9 cellular contexts compared by ENCODE assay signal in the genomic region with DNA sequence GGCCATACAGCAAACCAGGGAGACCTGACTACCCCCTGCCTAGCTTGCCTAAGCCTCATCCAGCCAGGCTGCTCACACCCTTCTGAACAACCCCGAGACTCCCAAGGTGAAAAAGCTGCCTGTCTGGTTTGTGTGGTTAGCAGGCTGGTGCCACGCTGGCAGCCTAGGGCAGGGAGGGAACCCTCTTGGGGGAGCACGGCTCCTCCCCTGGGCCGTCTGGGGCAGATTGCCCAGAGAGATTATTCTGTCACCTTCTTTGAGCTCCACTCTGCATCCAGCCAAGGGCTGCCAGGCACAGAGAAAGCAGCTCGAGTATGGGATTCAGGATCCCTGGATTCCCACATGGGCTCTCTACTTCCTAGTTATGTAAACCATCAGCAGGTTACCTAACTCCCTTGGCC. TPM values are rescaled to one million over a fixed set of nuclear protein-coding genes. Genes with fewer than 3 reads are reported as not detected.
DNase-seq lines count a peak whose midpoint lies in the region; ATAC-seq and TF ChIP-seq lines count a peak whose summit lies in the region.
"Had no signal": no experiment of that assay in that cellular context is flagged by ENCODE, and none has a peak within 500 bp of the region (broad histone marks: within the 10 kb centered on the region; RNA-seq: fewer than 3 reads in every experiment).

No MANE protein-coding gene starts in this region.

- POLR2A ChIA-PET in MCF 10A (lab: Yijun Ruan, JAX), result interaction anchor here (0.6 to 1.3 kb wide), 2 partner anchors 48 to 380 kb away, joined by 3 to 4 read pairs; no protein-coding TSS in a partner anchor
- POLR2A ChIA-PET in naive thymus-derived CD8-positive, alpha-beta T cell (lab: Charles Lee), result interaction anchor here (0.6 kb wide), 1 partner anchor 148 kb away, joined by 3 read pairs; no protein-coding TSS in a partner anchor

- no peak overlapping the region for H3K4me3 Mint-ChIP-seq in MCF 10A (ENCODE audit: unreplicated experiment)
- peak overlapping the region in 3 of 10 donors; percentile 19 to 43 (median 31) for H3K4me3 Mint-ChIP-seq in naive thymus-derived CD8-positive, alpha-beta T cell
- H3K4me3 Mint-ChIP-seq: stimulated activated naive B cell treated with anti-CD40 and anti-IgM and Interleukin-4, amounts not matched to agents 10 μg/mL and 1 μg/mL and 100 μg/mL, for 72 hours had no signal

- intact Hi-C loops in MCF 10A (cut with micrococcal nuclease), result no loop called here

- ATAC-seq in naive thymus-derived CD8-positive, alpha-beta T cell, result peak; percentile 85 to 97
- no peak for ATAC-seq in HG02970 (IDR thresholded peaks at IDR 0.05; ENCODE audit: low FRiP score, unreplicated experiment)
- ATAC-seq in GM21529 (IDR thresholded peaks at IDR 0.05; ENCODE audit: unreplicated experiment), result no peak
- no peak for ATAC-seq in GM18502 (IDR thresholded peaks at IDR 0.05; ENCODE audit: poor library complexity, unreplicated experiment)

- H3K9me3 Mint-ChIP-seq in MCF 10A (ENCODE audit: unreplicated experiment), result no peaks in the 10 kb centered on the region
- no peaks in the 10 kb centered on the region for H3K9me3 Mint-ChIP-seq in naive thymus-derived CD8-positive, alpha-beta T cell
- H3K9me3 Mint-ChIP-seq: stimulated activated naive B cell treated with anti-CD40 and anti-IgM and Interleukin-4, amounts not matched to agents 10 μg/mL and 1 μg/mL and 100 μg/mL, for 72 hours had no signal

- no TSS peak for BruUV-seq in MCF 10A (replicated peaks; lab: Mats Ljungman, UMichigan)

- CTCF ChIA-PET in MCF 10A (lab: Yijun Ruan, JAX), result interaction anchor here (0.6 kb wide), 2 partner anchors 14 to 315 kb away, joined by 3 to 6 read pairs; no protein-coding TSS in a partner anchor

- peaks cover 48% of the 10 kb centered on the region for H3K4me1 Mint-ChIP-seq in MCF 10A (ENCODE audit: insufficient read depth, unreplicated experiment)
- H3K4me1 Mint-ChIP-seq in naive thymus-derived CD8-positive, alpha-beta T cell, result peaks cover 18 to 28% (median 21%) of the 10 kb centered on the region in 4 donors
- H3K4me1 Mint-ChIP-seq: stimulated activated naive B cell treated with anti-CD40 and anti-IgM and Interleukin-4, amounts not matched to agents 10 μg/mL and 1 μg/mL and 100 μg/mL, for 72 hours had no signal

- in situ Hi-C loops in G401 (cut with HindIII; ENCODE audit: low sequenced_read_pairs), result no loop called here

- no peaks in the 10 kb centered on the region for H3K27me3 Mint-ChIP-seq in MCF 10A (ENCODE audit: insufficient read depth, unreplicated experiment)
- H3K27me3 Mint-ChIP-seq in naive thymus-derived CD8-positive, alpha-beta T cell, result peaks cover 4 to 15% (median 8%) of the 10 kb centered on the region in 5 donors

- peak; percentile 68 for DNase-seq in GM03348 (ENCODE audit: low spot score)
- DNase-seq in NCI-H510A (lab: John Stamatoyannopoulos, UW), result peak; percentile 70
- peak; percentile 82 for DNase-seq in MCF 10A (ENCODE audit: unreplicated experiment)
- peak in 9 of 10 donors; percentile 7 to 71 (median 44) for DNase-seq in naive thymus-derived CD8-positive, alpha-beta T cell
- DNase-seq in G401 (ENCODE audit: low spot score), result no peak
- DNase-seq: stimulated activated naive B cell treated with anti-CD40 and anti-IgM and Interleukin-4, amounts not matched to agents 10 μg/mL and 1 μg/mL and 100 μg/mL, for 72 hours had no signal

- H3K36me3 Mint-ChIP-seq in MCF 10A (ENCODE audit: insufficient read depth, unreplicated experiment), result peaks cover 28% of the 10 kb centered on the region
- no peaks in the 10 kb centered on the region for H3K36me3 Mint-ChIP-seq in naive thymus-derived CD8-positive, alpha-beta T cell
- H3K36me3 Mint-ChIP-seq: stimulated activated naive B cell treated with anti-CD40 and anti-IgM and Interleukin-4, amounts not matched to agents 10 μg/mL and 1 μg/mL and 100 μg/mL, for 72 hours had no signal

- no peak overlapping the region for H3K27ac Mint-ChIP-seq in MCF 10A (ENCODE audit: low read depth, unreplicated experiment)
- peak overlapping the region in 5 of 10 donors; percentile 9 to 80 (median 51) for H3K27ac Mint-ChIP-seq in naive thymus-derived CD8-positive, alpha-beta T cell
- H3K27ac Mint-ChIP-seq: stimulated activated naive B cell treated with anti-CD40 and anti-IgM and Interleukin-4, amounts not matched to agents 10 μg/mL and 1 μg/mL and 100 μg/mL, for 72 hours had no signal

- TF ChIP-seq CTCF in MCF 10A (IDR thresholded peaks at IDR 0.05; ENCODE audit: unreplicated experiment), result no peak

RNA-seq across cellular contexts. Expression of a gene that starts 27.5 kb away (rescaled TPM):
- total RNA-seq in MCF 10A (2022), result 0.49 and 1.5 TPM in 2 replicates
- 10 to 100 TPM; 32.4 to 37.7 TPM for total RNA-seq in naive thymus-derived CD8-positive, alpha-beta T cell
- 10 to 100 TPM; 22.5 to 44.4 (median 30.1) TPM for polyA plus RNA-seq in naive thymus-derived CD8-positive, alpha-beta T cell
- total RNA-seq in G401 (2014; rRNA removed; shearing (Covaris generic)), result 0.95 and 1.0 TPM in 2 replicates

RNA-seq across cellular contexts. Expression of a gene that starts 32.0 kb away (rescaled TPM):
- 11.1 and 11.2 TPM in 2 replicates for total RNA-seq in MCF 10A (2022)
- total RNA-seq in naive thymus-derived CD8-positive, alpha-beta T cell, result 1 to 10 TPM; 2.3 to 2.5 TPM
- polyA plus RNA-seq in naive thymus-derived CD8-positive, alpha-beta T cell, result 1 to 10 TPM in 2 of 3 donors, under 1 TPM in 1; 0.61 to 1.2 (median 1.1) TPM
- total RNA-seq in G401 (2014; rRNA removed; shearing (Covaris generic)), result 49.3 and 59.4 TPM in 2 replicates

Comparison
In these comparisons a context has a peak if more than half of its experiments do, and no peak if none do; other contexts are left out.
1. ATAC-seq: peak in naive thymus-derived CD8-positive, alpha-beta T cell (2 of 2); none in HG02970 (single experiment), GM21529 (single experiment) and GM18502 (single experiment).
2. RNA of a gene that starts 27.5 kb away (total RNA-seq): 32.4 to 37.7 TPM in naive thymus-derived CD8-positive, alpha-beta T cell; 0.49 to 1.5 TPM in MCF 10A and 0.95 to 1.0 TPM in G401; every median in the first group is over 10 times any median in the second.